28 cellular contexts compared by ENCODE assay signal in the genomic region with DNA sequence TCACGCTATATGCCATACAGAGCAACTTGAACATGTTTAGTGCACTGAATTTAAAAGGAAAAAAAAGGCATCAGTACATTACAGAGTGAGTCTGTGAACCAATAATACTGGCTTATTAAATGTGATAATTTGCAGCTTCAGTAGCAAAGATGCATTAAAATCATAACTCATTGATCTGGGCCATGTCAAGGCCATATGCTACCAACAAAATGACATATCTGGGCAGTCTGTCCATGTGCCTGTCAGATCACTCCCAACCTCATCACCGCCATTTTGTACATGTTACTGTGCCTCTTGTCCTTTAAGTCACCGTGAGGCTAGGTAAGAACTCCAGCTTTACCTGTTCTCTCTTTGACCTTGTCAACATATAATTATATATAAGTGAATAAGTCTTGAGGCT.
"Had no signal": no experiment of that assay in that cellular context is flagged by ENCODE, and none has a peak within 500 bp of the region (broad histone marks: within the 10 kb centered on the region; RNA-seq: fewer than 3 reads in every experiment).

No MANE protein-coding gene starts in this region.

- H3K4me3 Mint-ChIP-seq: mesothelial cell of epicardium; naive B cell; natural killer cell; nephron progenitor cell; neural progenitor cell; stimulated activated memory B cell treated with anti-CD40 and anti-IgM and Interleukin-4, amounts not matched to agents 10 μg/mL and 1 μg/mL and 100 μg/mL, for 72 hours had no signal

- H3K9me3 ChIP-seq: left ventricle myocardium inferior, neutrophil, right atrium auricular region, right lobe of liver, stomach, testis, thyroid gland, transverse colon, upper lobe of left lung, vagina had no signal

- ATAC-seq: natural killer cell; right lobe of liver; stimulated activated memory B cell treated with anti-CD40 and anti-IgM and Interleukin-4, amounts not matched to agents 10 μg/mL and 1 μg/mL and 100 μg/mL, for 72 hours; stimulated activated naive CD8-positive, alpha-beta T cell treated with anti-CD3 and anti-CD28 coated beads, Interleukin-15, Interleukin-2, amounts not matched to agents 100 U/mL and 50 U/mL, for 24 hours had no signal

- H2AFZ ChIP-seq: neural progenitor cell, parathyroid adenoma had no signal

- H3K36me3 ChIP-seq: right atrium auricular region had no signal

- H3K4me1 Mint-ChIP-seq: mesothelial cell of epicardium; neural progenitor cell; stimulated activated memory B cell treated with anti-CD40 and anti-IgM and Interleukin-4, amounts not matched to agents 10 μg/mL and 1 μg/mL and 100 μg/mL, for 72 hours had no signal

- H3K9me3 Mint-ChIP-seq: naive B cell; natural killer cell; nephron progenitor cell; neural progenitor cell; stimulated activated memory B cell treated with anti-CD40 and anti-IgM and Interleukin-4, amounts not matched to agents 10 μg/mL and 1 μg/mL and 100 μg/mL, for 72 hours had no signal

- H3K27ac ChIP-seq: left ventricle myocardium inferior, neural progenitor cell, neutrophil, parathyroid adenoma, right atrium auricular region, right lobe of liver, stomach, testis, thyroid gland, transverse colon, upper lobe of left lung, vagina had no signal

- H3K79me2 ChIP-seq: parathyroid adenoma had no signal

- H3K27ac Mint-ChIP-seq: mesothelial cell of epicardium; natural killer cell; nephron progenitor cell; neural progenitor cell; progenitor cell of endocrine pancreas; stimulated activated memory B cell treated with anti-CD40 and anti-IgM and Interleukin-4, amounts not matched to agents 10 μg/mL and 1 μg/mL and 100 μg/mL, for 72 hours had no signal

- DNase-seq: islet precursor cell; left ventricle myocardium inferior; mesendoderm; naive B cell; natural killer cell; nephron progenitor cell; occipital lobe; right lobe of liver; stimulated activated CD4-positive, alpha-beta T cell treated with anti-CD3 and anti-CD28 coated beads, Interleukin-1b, Interleukin-23, amount 100 ng/mL, for 48 hours; stimulated activated CD4-positive, alpha-beta T cell treated with anti-CD3 and anti-CD28 coated beads, Interleukin-2, amount 100 ng/mL, for 48 hours; stimulated activated CD4-positive, alpha-beta T cell treated with anti-CD3 and anti-CD28 coated beads, Interleukin-4, amount 100 ng/mL, for 4 hours; stimulated activated CD8-positive, alpha-beta memory T cell treated with anti-CD3 and anti-CD28 coated beads, Interleukin-4, amount 100 ng/mL, for 48 hours; stimulated activated naive CD8-positive, alpha-beta T cell treated with anti-CD3 and anti-CD28 coated beads, Interleukin-15, Interleukin-2, amounts not matched to agents 100 U/mL and 50 U/mL, for 24 hours; stomach; testis; thyroid gland; transverse colon; upper lobe of left lung had no signal

- H3K36me3 Mint-ChIP-seq: natural killer cell, neural progenitor cell had no signal

- H3K27me3 Mint-ChIP-seq: naive B cell; progenitor cell of endocrine pancreas; stimulated activated memory B cell treated with anti-CD40 and anti-IgM and Interleukin-4, amounts not matched to agents 10 μg/mL and 1 μg/mL and 100 μg/mL, for 72 hours had no signal

- H3K4me3 ChIP-seq: left ventricle myocardium inferior, lung, neural progenitor cell, right atrium auricular region, right lobe of liver, smooth muscle cell, stomach, testis, thyroid gland, transverse colon, upper lobe of left lung, vagina had no signal

- H3K4me2 ChIP-seq: neural progenitor cell, smooth muscle cell had no signal

- H3K4me1 ChIP-seq: neural progenitor cell, parathyroid adenoma, right lobe of liver, stomach, thyroid gland, transverse colon, upper lobe of left lung, vagina had no signal
